Comparison of ENCODE assay signal across 8 cellular contexts in the genomic region with DNA sequence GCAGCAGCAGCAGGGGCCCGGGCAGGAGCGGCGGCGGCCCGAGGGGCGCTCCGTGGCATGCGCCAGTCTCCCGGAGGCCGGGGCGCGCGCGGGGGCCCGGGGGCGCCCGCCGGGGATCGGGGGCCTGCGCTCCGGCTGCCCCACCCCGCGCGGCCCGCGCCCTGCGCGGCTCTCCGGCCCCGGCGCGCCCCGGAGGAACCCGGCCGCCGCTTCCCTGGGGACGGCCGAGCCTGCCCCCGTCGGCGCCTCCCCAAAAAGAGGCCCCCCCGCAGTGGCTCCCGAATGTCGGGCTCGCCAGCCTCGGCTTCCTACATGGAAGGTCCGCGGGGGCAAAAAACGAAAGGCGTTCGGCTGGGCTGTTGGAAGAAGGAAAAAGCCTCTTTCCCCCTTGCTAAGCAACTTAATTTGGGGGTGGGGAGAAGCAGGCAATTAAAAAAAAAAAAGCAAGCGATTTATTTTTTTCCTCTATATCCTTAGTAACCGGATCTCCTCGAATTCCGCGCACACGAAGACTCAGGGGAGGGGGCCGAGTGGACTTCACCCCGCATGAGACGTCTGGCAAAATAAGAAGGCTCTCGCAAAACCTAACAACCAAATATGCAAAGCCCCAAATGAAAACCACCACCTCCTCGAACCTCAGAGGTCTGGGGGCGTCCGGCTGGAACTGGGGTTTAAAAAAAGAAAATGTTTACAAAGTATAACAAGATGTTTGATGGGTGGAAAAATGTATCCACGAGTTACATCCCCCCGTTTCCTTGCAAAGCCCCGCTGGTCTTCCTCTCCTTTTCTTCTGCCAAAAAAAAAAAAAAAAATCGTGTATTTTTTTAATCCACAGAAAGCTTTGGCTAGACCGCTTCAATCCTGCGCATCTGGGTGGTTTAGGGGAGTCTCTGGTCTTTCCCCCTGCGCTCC. TPM values are rescaled to one million over a fixed set of nuclear protein-coding genes. Genes with fewer than 3 reads are reported as not detected.
DNase-seq lines count a peak whose midpoint lies in the region; ATAC-seq, FAIRE-seq and TF ChIP-seq lines count a peak whose summit lies in the region.

A gene with protein sequence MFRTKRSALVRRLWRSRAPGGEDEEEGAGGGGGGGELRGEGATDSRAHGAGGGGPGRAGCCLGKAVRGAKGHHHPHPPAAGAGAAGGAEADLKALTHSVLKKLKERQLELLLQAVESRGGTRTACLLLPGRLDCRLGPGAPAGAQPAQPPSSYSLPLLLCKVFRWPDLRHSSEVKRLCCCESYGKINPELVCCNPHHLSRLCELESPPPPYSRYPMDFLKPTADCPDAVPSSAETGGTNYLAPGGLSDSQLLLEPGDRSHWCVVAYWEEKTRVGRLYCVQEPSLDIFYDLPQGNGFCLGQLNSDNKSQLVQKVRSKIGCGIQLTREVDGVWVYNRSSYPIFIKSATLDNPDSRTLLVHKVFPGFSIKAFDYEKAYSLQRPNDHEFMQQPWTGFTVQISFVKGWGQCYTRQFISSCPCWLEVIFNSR (minus strand): TSS at position 430 of the 912 bp plus-strand sequence. CDS start 541 bp downstream, outside the sequence.

- peak within 1 kb of the TSS; percentile 94 for H3K4me3 Mint-ChIP-seq in activated CD4-positive, alpha-beta T cell treated with anti-CD3 and anti-CD28 coated beads, Interleukin-2, amount 10 ng/mL, durations not matched to agents 7 days and 5 days
- H3K4me3 Mint-ChIP-seq in natural killer cell treated with Interleukin-12 subunit alpha and Interleukin-12 subunit beta and Interleukin-15 and Interleukin-18, amount 100 ng/mL, for 72 hours, result peak within 1 kb of the TSS; percentile 96

- no peak for ATAC-seq in natural killer cell treated with Interleukin-12 subunit alpha and Interleukin-12 subunit beta and Interleukin-15 and Interleukin-18, amount 100 ng/mL, for 72 hours

- DNase-seq in activated CD4-positive, alpha-beta T cell treated with anti-CD3 and anti-CD28 coated beads, Interleukin-2, amount 10 ng/mL, durations not matched to agents 7 days and 5 days, result no peak
- no peak for DNase-seq in activated CD4-positive, alpha-beta T cell treated with anti-CD3 and anti-CD28 coated beads, Interleukin-2, amount 50 U/mL, for 4 hours
- no peak for DNase-seq in SJSA1 (ENCODE audit: low read depth in 1 of 2, low spot score in 2 of 2)
- no peak for DNase-seq in epithelial cell of proximal tubule (ENCODE audit: low read depth)
- no peak for DNase-seq in natural killer cell treated with Interleukin-12 subunit alpha and Interleukin-12 subunit beta and Interleukin-15 and Interleukin-18, amount 100 ng/mL, for 72 hours (ENCODE audit: low spot score)
- no peak for DNase-seq in H54 (ENCODE audit: insufficient read length, low spot score)
- DNase-seq in AG08395 (ENCODE audit: low spot score), result no peak
- DNase-seq in superior temporal gyrus (ENCODE audit: extremely low spot score), result no peak

- peaks cover 39% of the 10 kb centered on the region for H3K36me3 Mint-ChIP-seq in activated CD4-positive, alpha-beta T cell treated with anti-CD3 and anti-CD28 coated beads, Interleukin-2, amount 10 ng/mL, durations not matched to agents 7 days and 5 days (ENCODE audit: low read depth)
- peaks cover 22% of the 10 kb centered on the region for H3K36me3 Mint-ChIP-seq in natural killer cell treated with Interleukin-12 subunit alpha and Interleukin-12 subunit beta and Interleukin-15 and Interleukin-18, amount 100 ng/mL, for 72 hours

- no peaks in the 10 kb centered on the region for H3K9me3 Mint-ChIP-seq in activated CD4-positive, alpha-beta T cell treated with anti-CD3 and anti-CD28 coated beads, Interleukin-2, amount 10 ng/mL, durations not matched to agents 7 days and 5 days
- H3K9me3 Mint-ChIP-seq in natural killer cell treated with Interleukin-12 subunit alpha and Interleukin-12 subunit beta and Interleukin-15 and Interleukin-18, amount 100 ng/mL, for 72 hours, result no peaks in the 10 kb centered on the region

- POLR2A ChIA-PET in activated CD4-positive, alpha-beta T cell treated with anti-CD3 and anti-CD28 coated beads, Interleukin-2, amount 10 ng/mL, durations not matched to agents 7 days and 5 days (lab: Charles Lee), result interaction anchor here (0.7 kb wide), 2 partner anchors 11 to 24 kb away, joined by 3 read pairs; no protein-coding TSS in a partner anchor

- H3K9me3 ChIP-seq in SJSA1 (replicated peaks), result 0 out of 2 replicates have a peak, but pooled peaks cover 2% of the 10 kb centered on the region

- H3K4me1 ChIP-seq in SJSA1 (replicated peaks), result peaks cover 53% of the 10 kb centered on the region

- FAIRE-seq in H54 (lab: Jason Lieb, UNC), result no peak

- H3K4me1 Mint-ChIP-seq in activated CD4-positive, alpha-beta T cell treated with anti-CD3 and anti-CD28 coated beads, Interleukin-2, amount 10 ng/mL, durations not matched to agents 7 days and 5 days, result peaks cover 47% of the 10 kb centered on the region
- peaks cover 28 to 33% of the 10 kb centered on the region in 2 donors for H3K4me1 Mint-ChIP-seq in natural killer cell treated with Interleukin-12 subunit alpha and Interleukin-12 subunit beta and Interleukin-15 and Interleukin-18, amount 100 ng/mL, for 72 hours (ENCODE audit: low read depth in 2 of 2)

- TF ChIP-seq POLR2A in H54 (IDR thresholded peaks at IDR 0.05; ENCODE audit: low read depth, low read length), result no peak

- no peak for TF ChIP-seq CTCF in epithelial cell of proximal tubule (conservative IDR thresholded peaks at IDR 0.05; ENCODE audit: low read depth, low read length)

- H3K27me3 ChIP-seq in SJSA1 (replicated peaks), result no peaks in the 10 kb centered on the region

- no peaks in the 10 kb centered on the region for H3K27me3 Mint-ChIP-seq in activated CD4-positive, alpha-beta T cell treated with anti-CD3 and anti-CD28 coated beads, Interleukin-2, amount 10 ng/mL, durations not matched to agents 7 days and 5 days
- H3K27me3 Mint-ChIP-seq in natural killer cell treated with Interleukin-12 subunit alpha and Interleukin-12 subunit beta and Interleukin-15 and Interleukin-18, amount 100 ng/mL, for 72 hours, result no peaks in the 10 kb centered on the region

- H3K27ac Mint-ChIP-seq in activated CD4-positive, alpha-beta T cell treated with anti-CD3 and anti-CD28 coated beads, Interleukin-2, amount 10 ng/mL, durations not matched to agents 7 days and 5 days, result peak within 1 kb of the TSS; percentile 86
- peak within 1 kb of the TSS; percentile 75 to 81 for H3K27ac Mint-ChIP-seq in natural killer cell treated with Interleukin-12 subunit alpha and Interleukin-12 subunit beta and Interleukin-15 and Interleukin-18, amount 100 ng/mL, for 72 hours

- H3K4me3 ChIP-seq in SJSA1 (peak within 1 kb of the TSS; percentile 99), epithelial cell of proximal tubule (ENCODE audit: low read depth, low read length) (peak within 1 kb of the TSS; percentile 74)

- peaks cover 52% of the 10 kb centered on the region for H3K36me3 ChIP-seq in SJSA1

- H3K27ac ChIP-seq in SJSA1, result peak within 1 kb of the TSS; percentile 89

- CTCF ChIA-PET in activated CD4-positive, alpha-beta T cell treated with anti-CD3 and anti-CD28 coated beads, Interleukin-2, amount 10 ng/mL, durations not matched to agents 7 days and 5 days (lab: Charles Lee), result interaction anchor here (1.0 kb wide), 1 partner anchor 13 kb away, joined by 5 read pairs; no protein-coding TSS in a partner anchor

RNA-seq across cellular contexts. Expression of the gene that starts here (rescaled TPM):
- 10 to 100 TPM; 19.5 to 21.7 TPM for total RNA-seq in activated CD4-positive, alpha-beta T cell treated with anti-CD3 and anti-CD28 coated beads, Interleukin-2, amount 10 ng/mL, durations not matched to agents 7 days and 5 days
- 52.2 and 64.5 TPM in 2 replicates for total RNA-seq in SJSA1 (2014; rRNA removed; shearing (Covaris generic))
- 17.4 and 30.4 TPM in 2 replicates for total RNA-seq in epithelial cell of proximal tubule
- 10 to 100 TPM; 49.1 to 85.8 TPM for total RNA-seq in natural killer cell treated with Interleukin-12 subunit alpha and Interleukin-12 subunit beta and Interleukin-15 and Interleukin-18, amount 100 ng/mL, for 72 hours
